Comparison of ENCODE assay signal across 1 cellular context in the genomic region with DNA sequence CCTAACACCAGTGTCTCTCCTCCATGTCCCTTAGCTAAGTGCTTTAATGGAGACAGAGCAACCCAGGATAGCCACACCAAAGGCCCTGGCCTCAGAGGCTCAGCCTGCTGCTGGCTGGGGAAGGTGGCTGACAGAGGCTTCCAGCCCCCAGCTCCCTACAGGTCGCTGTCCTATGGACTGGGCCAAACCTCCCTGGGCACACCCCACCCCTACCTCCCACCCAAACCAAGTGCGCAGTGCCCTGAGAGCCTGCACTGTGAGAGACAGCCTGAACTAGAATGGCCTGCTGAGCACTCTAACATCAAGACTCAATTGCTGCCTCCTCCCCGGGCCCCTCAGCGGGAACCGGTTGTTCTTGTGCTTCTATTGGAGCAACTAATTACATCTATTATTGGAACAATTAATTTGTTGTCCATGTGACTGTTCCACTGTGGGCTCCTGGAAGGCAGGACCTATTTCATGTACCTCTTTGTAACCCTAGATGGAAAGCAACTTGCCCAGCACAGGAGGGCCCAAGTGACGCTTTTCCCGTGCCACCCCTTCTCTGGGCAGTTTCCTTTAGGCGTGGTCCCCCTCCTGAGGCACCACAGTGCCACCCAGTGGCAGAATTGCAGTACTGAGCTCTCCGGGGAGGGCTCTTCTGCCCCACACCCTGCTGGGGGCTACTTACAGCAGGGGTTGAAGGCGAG.
A peak's percentile ranks its signal among the peaks of the same experiment; 100 is the strongest.
TF ChIP-seq lines count a peak whose summit lies in the region.

No MANE protein-coding gene starts in this region.

TF ChIP-seq in HepG2, 621 proteins besides CTCF, POLR2A, EP300 and RAD21 (continued from another document):
- no peak for TF ChIP-seq MATR3 (CRISPR knock-in tag; IDR thresholded peaks at IDR 0.05)
- TF ChIP-seq ZFP36L2 (CRISPR knock-in tag; IDR thresholded peaks at IDR 0.05) = no peak
- no peak for TF ChIP-seq HDAC6 (IDR thresholded peaks at IDR 0.05; ENCODE audit: low read depth, low read length)
- no peak for TF ChIP-seq ZNF12 (CRISPR knock-in tag; IDR thresholded peaks at IDR 0.05)
- TF ChIP-seq IKZF1 (IDR thresholded peaks at IDR 0.05) = no peak
- no peak for TF ChIP-seq ZNF10 (CRISPR knock-in tag; IDR thresholded peaks at IDR 0.05; ENCODE audit: borderline replicate concordance, low read depth)
- TF ChIP-seq, protein P1, sequence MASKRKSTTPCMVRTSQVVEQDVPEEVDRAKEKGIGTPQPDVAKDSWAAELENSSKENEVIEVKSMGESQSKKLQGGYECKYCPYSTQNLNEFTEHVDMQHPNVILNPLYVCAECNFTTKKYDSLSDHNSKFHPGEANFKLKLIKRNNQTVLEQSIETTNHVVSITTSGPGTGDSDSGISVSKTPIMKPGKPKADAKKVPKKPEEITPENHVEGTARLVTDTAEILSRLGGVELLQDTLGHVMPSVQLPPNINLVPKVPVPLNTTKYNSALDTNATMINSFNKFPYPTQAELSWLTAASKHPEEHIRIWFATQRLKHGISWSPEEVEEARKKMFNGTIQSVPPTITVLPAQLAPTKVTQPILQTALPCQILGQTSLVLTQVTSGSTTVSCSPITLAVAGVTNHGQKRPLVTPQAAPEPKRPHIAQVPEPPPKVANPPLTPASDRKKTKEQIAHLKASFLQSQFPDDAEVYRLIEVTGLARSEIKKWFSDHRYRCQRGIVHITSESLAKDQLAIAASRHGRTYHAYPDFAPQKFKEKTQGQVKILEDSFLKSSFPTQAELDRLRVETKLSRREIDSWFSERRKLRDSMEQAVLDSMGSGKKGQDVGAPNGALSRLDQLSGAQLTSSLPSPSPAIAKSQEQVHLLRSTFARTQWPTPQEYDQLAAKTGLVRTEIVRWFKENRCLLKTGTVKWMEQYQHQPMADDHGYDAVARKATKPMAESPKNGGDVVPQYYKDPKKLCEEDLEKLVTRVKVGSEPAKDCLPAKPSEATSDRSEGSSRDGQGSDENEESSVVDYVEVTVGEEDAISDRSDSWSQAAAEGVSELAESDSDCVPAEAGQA (IDR thresholded peaks at IDR 0.05; ENCODE audit: low read depth) = no peak
- TF ChIP-seq, protein P1 (CRISPR knock-in tag; IDR thresholded peaks at IDR 0.05; ENCODE audit: borderline replicate concordance) = no peak
- TF ChIP-seq BHLHE40 (IDR thresholded peaks at IDR 0.05; ENCODE audit: low read length) = 0 out of 2 replicates have a peak, but pooled peaks have one; percentile 21
- no peak for TF ChIP-seq ZNF138 (CRISPR knock-in tag; IDR thresholded peaks at IDR 0.05; ENCODE audit: low read depth)
- TF ChIP-seq SP2 (CRISPR knock-in tag; IDR thresholded peaks at IDR 0.05) = no peak
- TF ChIP-seq, protein P2, sequence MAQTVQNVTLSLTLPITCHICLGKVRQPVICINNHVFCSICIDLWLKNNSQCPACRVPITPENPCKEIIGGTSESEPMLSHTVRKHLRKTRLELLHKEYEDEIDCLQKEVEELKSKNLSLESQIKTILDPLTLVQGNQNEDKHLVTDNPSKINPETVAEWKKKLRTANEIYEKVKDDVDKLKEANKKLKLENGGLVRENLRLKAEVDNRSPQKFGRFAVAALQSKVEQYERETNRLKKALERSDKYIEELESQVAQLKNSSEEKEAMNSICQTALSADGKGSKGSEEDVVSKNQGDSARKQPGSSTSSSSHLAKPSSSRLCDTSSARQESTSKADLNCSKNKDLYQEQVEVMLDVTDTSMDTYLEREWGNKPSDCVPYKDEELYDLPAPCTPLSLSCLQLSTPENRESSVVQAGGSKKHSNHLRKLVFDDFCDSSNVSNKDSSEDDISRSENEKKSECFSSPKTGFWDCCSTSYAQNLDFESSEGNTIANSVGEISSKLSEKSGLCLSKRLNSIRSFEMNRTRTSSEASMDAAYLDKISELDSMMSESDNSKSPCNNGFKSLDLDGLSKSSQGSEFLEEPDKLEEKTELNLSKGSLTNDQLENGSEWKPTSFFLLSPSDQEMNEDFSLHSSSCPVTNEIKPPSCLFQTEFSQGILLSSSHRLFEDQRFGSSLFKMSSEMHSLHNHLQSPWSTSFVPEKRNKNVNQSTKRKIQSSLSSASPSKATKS (CRISPR knock-in tag; IDR thresholded peaks at IDR 0.05) = no peak
- TF ChIP-seq PAF1 (CRISPR knock-in tag; IDR thresholded peaks at IDR 0.05) = no peak
- TF ChIP-seq ZNF605 (CRISPR knock-in tag; IDR thresholded peaks at IDR 0.05) = no peak
- no peak for TF ChIP-seq ZNF234 (CRISPR knock-in tag; conservative IDR thresholded peaks at IDR 0.05)
- no peak for TF ChIP-seq ZNF230 (CRISPR knock-in tag; IDR thresholded peaks at IDR 0.05)
- TF ChIP-seq, protein P3, sequence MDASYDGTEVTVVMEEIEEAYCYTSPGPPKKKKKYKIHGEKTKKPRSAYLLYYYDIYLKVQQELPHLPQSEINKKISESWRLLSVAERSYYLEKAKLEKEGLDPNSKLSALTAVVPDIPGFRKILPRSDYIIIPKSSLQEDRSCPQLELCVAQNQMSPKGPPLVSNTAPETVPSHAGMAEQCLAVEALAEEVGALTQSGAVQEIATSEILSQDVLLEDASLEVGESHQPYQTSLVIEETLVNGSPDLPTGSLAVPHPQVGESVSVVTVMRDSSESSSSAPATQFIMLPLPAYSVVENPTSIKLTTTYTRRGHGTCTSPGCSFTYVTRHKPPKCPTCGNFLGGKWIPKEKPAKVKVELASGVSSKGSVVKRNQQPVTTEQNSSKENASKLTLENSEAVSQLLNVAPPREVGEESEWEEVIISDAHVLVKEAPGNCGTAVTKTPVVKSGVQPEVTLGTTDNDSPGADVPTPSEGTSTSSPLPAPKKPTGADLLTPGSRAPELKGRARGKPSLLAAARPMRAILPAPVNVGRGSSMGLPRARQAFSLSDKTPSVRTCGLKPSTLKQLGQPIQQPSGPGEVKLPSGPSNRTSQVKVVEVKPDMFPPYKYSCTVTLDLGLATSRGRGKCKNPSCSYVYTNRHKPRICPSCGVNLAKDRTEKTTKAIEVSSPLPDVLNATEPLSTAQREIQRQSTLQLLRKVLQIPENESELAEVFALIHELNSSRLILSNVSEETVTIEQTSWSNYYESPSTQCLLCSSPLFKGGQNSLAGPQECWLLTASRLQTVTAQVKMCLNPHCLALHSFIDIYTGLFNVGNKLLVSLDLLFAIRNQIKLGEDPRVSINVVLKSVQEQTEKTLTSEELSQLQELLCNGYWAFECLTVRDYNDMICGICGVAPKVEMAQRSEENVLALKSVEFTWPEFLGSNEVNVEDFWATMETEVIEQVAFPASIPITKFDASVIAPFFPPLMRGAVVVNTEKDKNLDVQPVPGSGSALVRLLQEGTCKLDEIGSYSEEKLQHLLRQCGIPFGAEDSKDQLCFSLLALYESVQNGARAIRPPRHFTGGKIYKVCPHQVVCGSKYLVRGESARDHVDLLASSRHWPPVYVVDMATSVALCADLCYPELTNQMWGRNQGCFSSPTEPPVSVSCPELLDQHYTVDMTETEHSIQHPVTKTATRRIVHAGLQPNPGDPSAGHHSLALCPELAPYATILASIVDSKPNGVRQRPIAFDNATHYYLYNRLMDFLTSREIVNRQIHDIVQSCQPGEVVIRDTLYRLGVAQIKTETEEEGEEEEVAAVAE (CRISPR knock-in tag; IDR thresholded peaks at IDR 0.05; ENCODE audit: borderline replicate concordance) = 0 out of 2 replicates have a peak, but pooled peaks have one; percentile 55
- TF ChIP-seq FLYWCH1 (CRISPR knock-in tag; IDR thresholded peaks at IDR 0.05) = no peak
- TF ChIP-seq, protein P4, sequence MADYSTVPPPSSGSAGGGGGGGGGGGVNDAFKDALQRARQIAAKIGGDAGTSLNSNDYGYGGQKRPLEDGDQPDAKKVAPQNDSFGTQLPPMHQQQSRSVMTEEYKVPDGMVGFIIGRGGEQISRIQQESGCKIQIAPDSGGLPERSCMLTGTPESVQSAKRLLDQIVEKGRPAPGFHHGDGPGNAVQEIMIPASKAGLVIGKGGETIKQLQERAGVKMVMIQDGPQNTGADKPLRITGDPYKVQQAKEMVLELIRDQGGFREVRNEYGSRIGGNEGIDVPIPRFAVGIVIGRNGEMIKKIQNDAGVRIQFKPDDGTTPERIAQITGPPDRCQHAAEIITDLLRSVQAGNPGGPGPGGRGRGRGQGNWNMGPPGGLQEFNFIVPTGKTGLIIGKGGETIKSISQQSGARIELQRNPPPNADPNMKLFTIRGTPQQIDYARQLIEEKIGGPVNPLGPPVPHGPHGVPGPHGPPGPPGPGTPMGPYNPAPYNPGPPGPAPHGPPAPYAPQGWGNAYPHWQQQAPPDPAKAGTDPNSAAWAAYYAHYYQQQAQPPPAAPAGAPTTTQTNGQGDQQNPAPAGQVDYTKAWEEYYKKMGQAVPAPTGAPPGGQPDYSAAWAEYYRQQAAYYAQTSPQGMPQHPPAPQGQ (CRISPR knock-in tag; IDR thresholded peaks at IDR 0.05; ENCODE audit: borderline replicate concordance) = no peak
- no peak for TF ChIP-seq ZNF776 (CRISPR knock-in tag; IDR thresholded peaks at IDR 0.05)
- TF ChIP-seq, protein P5, sequence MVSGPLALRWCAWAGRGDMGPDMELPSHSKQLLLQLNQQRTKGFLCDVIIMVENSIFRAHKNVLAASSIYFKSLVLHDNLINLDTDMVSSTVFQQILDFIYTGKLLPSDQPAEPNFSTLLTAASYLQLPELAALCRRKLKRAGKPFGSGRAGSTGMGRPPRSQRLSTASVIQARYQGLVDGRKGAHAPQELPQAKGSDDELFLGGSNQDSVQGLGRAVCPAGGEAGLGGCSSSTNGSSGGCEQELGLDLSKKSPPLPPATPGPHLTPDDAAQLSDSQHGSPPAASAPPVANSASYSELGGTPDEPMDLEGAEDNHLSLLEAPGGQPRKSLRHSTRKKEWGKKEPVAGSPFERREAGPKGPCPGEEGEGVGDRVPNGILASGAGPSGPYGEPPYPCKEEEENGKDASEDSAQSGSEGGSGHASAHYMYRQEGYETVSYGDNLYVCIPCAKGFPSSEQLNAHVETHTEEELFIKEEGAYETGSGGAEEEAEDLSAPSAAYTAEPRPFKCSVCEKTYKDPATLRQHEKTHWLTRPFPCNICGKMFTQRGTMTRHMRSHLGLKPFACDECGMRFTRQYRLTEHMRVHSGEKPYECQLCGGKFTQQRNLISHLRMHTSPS (CRISPR knock-in tag; IDR thresholded peaks at IDR 0.05; ENCODE audit: low read depth) = no peak
- TF ChIP-seq EED (CRISPR knock-in tag; IDR thresholded peaks at IDR 0.05) = 0 out of 2 replicates have a peak, but pooled peaks have one; percentile 21
- TF ChIP-seq, protein P6, sequence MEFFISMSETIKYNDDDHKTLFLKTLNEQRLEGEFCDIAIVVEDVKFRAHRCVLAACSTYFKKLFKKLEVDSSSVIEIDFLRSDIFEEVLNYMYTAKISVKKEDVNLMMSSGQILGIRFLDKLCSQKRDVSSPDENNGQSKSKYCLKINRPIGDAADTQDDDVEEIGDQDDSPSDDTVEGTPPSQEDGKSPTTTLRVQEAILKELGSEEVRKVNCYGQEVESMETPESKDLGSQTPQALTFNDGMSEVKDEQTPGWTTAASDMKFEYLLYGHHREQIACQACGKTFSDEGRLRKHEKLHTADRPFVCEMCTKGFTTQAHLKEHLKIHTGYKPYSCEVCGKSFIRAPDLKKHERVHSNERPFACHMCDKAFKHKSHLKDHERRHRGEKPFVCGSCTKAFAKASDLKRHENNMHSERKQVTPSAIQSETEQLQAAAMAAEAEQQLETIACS (CRISPR knock-in tag; IDR thresholded peaks at IDR 0.05) = no peak
- TF ChIP-seq RARG (CRISPR knock-in tag; IDR thresholded peaks at IDR 0.05; ENCODE audit: low read depth) = no peak
- no peak for TF ChIP-seq DR1 (CRISPR knock-in tag; IDR thresholded peaks at IDR 0.05)
- no peak for TF ChIP-seq SPEN (CRISPR knock-in tag; IDR thresholded peaks at IDR 0.05; ENCODE audit: low read depth)
TF ChIP-seq in HepG2: peak in this region for 83.
